19 cellular contexts compared by ENCODE assay signal in genomic region chr6:158445426-158446085, GRCh38.
"Had no signal": no experiment of that assay in that cellular context is flagged by ENCODE, and none has a peak within 500 bp of the region (broad histone marks: within the 10 kb centered on the region; RNA-seq: fewer than 3 reads in every experiment).

No MANE protein-coding gene starts in this region.

- H3K4me3 ChIP-seq: cardiac muscle cell, left lung, neural progenitor cell, right lobe of liver, smooth muscle cell, thoracic aorta, upper lobe of left lung had no signal

- H3K9me3 Mint-ChIP-seq: activated CD4-positive, alpha-beta memory T cell treated with anti-CD3 and anti-CD28 coated beads, Interleukin-2, amount 10 ng/mL, durations not matched to agents 7 days and 5 days; activated naive CD4-positive, alpha-beta T cell treated with anti-CD3 and anti-CD28 coated beads, Interleukin-2, amount 10 ng/mL, durations not matched to agents 7 days and 5 days; activated naive CD8-positive, alpha-beta T cell treated with anti-CD3 and anti-CD28 coated beads, Interleukin-2, amount 50 U/mL, for 24 hours; activated T-cell treated with anti-CD3 and anti-CD28 coated beads, Interleukin-2, amount 50 U/mL, for 4 hours; neural progenitor cell; stimulated activated effector memory CD8-positive, alpha-beta T cell treated with anti-CD3 and anti-CD28 coated beads, Interleukin-12 subunit alpha, Interleukin-12 subunit beta, amount 100 ng/mL, for 72 hours; T-cell had no signal

- H3K27ac Mint-ChIP-seq: activated CD4-positive, alpha-beta memory T cell treated with anti-CD3 and anti-CD28 coated beads, Interleukin-2, amount 10 ng/mL, durations not matched to agents 7 days and 5 days; activated naive CD4-positive, alpha-beta T cell treated with anti-CD3 and anti-CD28 coated beads, Interleukin-2, amount 10 ng/mL, durations not matched to agents 7 days and 5 days; activated naive CD8-positive, alpha-beta T cell treated with anti-CD3 and anti-CD28 coated beads, Interleukin-2, amount 50 U/mL, for 24 hours; T-cell had no signal

- H3K36me3 Mint-ChIP-seq: stimulated activated effector memory CD8-positive, alpha-beta T cell treated with anti-CD3 and anti-CD28 coated beads, Interleukin-12 subunit alpha, Interleukin-12 subunit beta, amount 100 ng/mL, for 72 hours had no signal

- H3K27me3 Mint-ChIP-seq: activated CD4-positive, alpha-beta memory T cell treated with anti-CD3 and anti-CD28 coated beads, Interleukin-2, amount 10 ng/mL, durations not matched to agents 7 days and 5 days; activated naive CD4-positive, alpha-beta T cell treated with anti-CD3 and anti-CD28 coated beads, Interleukin-2, amount 10 ng/mL, durations not matched to agents 7 days and 5 days; activated naive CD8-positive, alpha-beta T cell treated with anti-CD3 and anti-CD28 coated beads, Interleukin-2, amount 50 U/mL, for 24 hours; naive B cell; T-cell had no signal

- H3K4me1 Mint-ChIP-seq: activated CD4-positive, alpha-beta memory T cell treated with anti-CD3 and anti-CD28 coated beads, Interleukin-2, amount 10 ng/mL, durations not matched to agents 7 days and 5 days; activated naive CD4-positive, alpha-beta T cell treated with anti-CD3 and anti-CD28 coated beads, Interleukin-2, amount 10 ng/mL, durations not matched to agents 7 days and 5 days; activated naive CD8-positive, alpha-beta T cell treated with anti-CD3 and anti-CD28 coated beads, Interleukin-2, amount 50 U/mL, for 24 hours; naive B cell; stimulated activated effector memory CD8-positive, alpha-beta T cell treated with anti-CD3 and anti-CD28 coated beads, Interleukin-12 subunit alpha, Interleukin-12 subunit beta, amount 100 ng/mL, for 72 hours; T-cell had no signal

- H3K4me3 Mint-ChIP-seq: activated CD4-positive, alpha-beta memory T cell treated with anti-CD3 and anti-CD28 coated beads, Interleukin-2, amount 10 ng/mL, durations not matched to agents 7 days and 5 days; activated naive CD4-positive, alpha-beta T cell treated with anti-CD3 and anti-CD28 coated beads, Interleukin-2, amount 10 ng/mL, durations not matched to agents 7 days and 5 days; activated naive CD8-positive, alpha-beta T cell treated with anti-CD3 and anti-CD28 coated beads, Interleukin-2, amount 50 U/mL, for 24 hours; activated T-cell treated with anti-CD3 and anti-CD28 coated beads, Interleukin-2, amount 50 U/mL, for 4 hours; neural progenitor cell; stimulated activated effector memory CD8-positive, alpha-beta T cell treated with anti-CD3 and anti-CD28 coated beads, Interleukin-12 subunit alpha, Interleukin-12 subunit beta, amount 100 ng/mL, for 72 hours; T-cell had no signal

- DNase-seq: activated CD4-positive, alpha-beta memory T cell treated with anti-CD3 and anti-CD28 coated beads, Interleukin-2, amount 10 ng/mL, durations not matched to agents 7 days and 5 days; activated CD4-positive, alpha-beta T cell treated with anti-CD3 and anti-CD28 coated beads for 48 hours; activated CD4-positive, CD25-positive, alpha-beta regulatory T cell; activated effector memory CD4-positive, alpha-beta T cell treated with Interleukin-2 at 50 U/mL for 16 hours; activated naive CD4-positive, alpha-beta T cell treated with anti-CD3 and anti-CD28 coated beads, Interleukin-2, amount 10 ng/mL, durations not matched to agents 7 days and 5 days; activated naive CD8-positive, alpha-beta T cell treated with anti-CD3 and anti-CD28 coated beads, Interleukin-2, amount 50 U/mL, for 24 hours; activated T-cell treated with anti-CD3 and anti-CD28 coated beads, Interleukin-2, amount 50 U/mL, for 4 hours; aorta; left lung; naive B cell; right lobe of liver; stimulated activated CD4-positive, alpha-beta T cell treated with anti-CD3 and anti-CD28 coated beads, Interleukin-4, amount 100 ng/mL, for 24 hours; T-cell; upper lobe of left lung had no signal
